31 cellular contexts compared by ENCODE assay signal in the genomic region with DNA sequence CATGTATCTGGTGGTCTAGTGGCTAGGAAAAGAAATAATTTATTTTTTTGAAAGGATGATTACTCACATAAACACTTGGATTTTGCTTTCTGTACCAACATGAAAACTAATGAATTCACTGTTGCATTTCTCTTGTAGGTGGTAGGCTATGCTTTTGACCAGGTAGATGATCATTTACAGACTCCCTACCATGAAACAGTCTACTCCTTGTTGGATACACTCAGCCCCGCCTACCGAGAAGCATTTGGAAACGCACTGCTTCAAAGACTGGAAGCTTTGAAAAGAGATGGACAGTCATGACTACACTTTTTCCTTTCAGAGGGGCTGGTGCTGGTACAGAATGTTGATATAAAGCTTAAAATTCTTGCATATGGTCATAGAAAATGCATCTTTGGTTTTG. TPM values are rescaled to one million over a fixed set of nuclear protein-coding genes. Genes with fewer than 3 reads are reported as not detected.
"Had no signal": no experiment of that assay in that cellular context is flagged by ENCODE, and none has a peak within 500 bp of the region (broad histone marks: within the 10 kb centered on the region; RNA-seq: fewer than 3 reads in every experiment).

No MANE protein-coding gene starts in this region.

- H3K27me3 ChIP-seq: adrenal gland had no signal

- ATAC-seq: activated CD8-positive, alpha-beta T cell treated with anti-CD3 and anti-CD28 coated beads for 36 hours; activated naive CD4-positive, alpha-beta T cell treated with anti-CD3 and anti-CD28 coated beads, Interleukin-2, amount 50 U/mL, for 72 hours; activated T-cell treated with anti-CD3 and anti-CD28 coated beads, Interleukin-2, amount 50 U/mL, for 4 hours; activated T-cell treated with anti-CD3 and anti-CD28 coated beads, Interleukin-2, amount 50 U/mL, for 72 hours; activated T-helper 17 cell treated with anti-CD3 and anti-CD28 coated beads, Interleukin-2, amount 50 U/mL, for 72 hours had no signal

- H3K9me3 ChIP-seq: adrenal gland had no signal

- DNase-seq: activated B cell treated with CpG ODN at 0.5 μM for 24 hours; activated CD4-positive, alpha-beta memory T cell treated with anti-CD3 and anti-CD28 coated beads for 36 hours; activated CD4-positive, alpha-beta T cell treated with anti-CD3 and anti-CD28 coated beads for 4 hours; activated CD4-positive, alpha-beta T cell treated with anti-CD3 and anti-CD28 coated beads, Interleukin-2, amount 10 ng/mL, durations not matched to agents 24 days and 14 days; activated CD4-positive, alpha-beta T cell treated with anti-CD3 and anti-CD28 coated beads, Interleukin-2, amount 50 U/mL, for 1 hour; activated CD4-positive, alpha-beta T cell treated with anti-CD3 and anti-CD28 coated beads, Interleukin-2, amount 50 U/mL, for 4 hours; activated CD4-positive, CD25-positive, alpha-beta regulatory T cell treated with anti-CD3 and anti-CD28 coated beads, Interleukin-2, amount 50 U/mL, for 72 hours; activated CD8-positive, alpha-beta memory T cell treated with anti-CD3 and anti-CD28 coated beads, Interleukin-2, amount 50 U/mL, for 4 hours; activated CD8-positive, alpha-beta T cell treated with anti-CD3 and anti-CD28 coated beads for 36 hours; activated effector memory CD4-positive, alpha-beta T cell treated with anti-CD3 and anti-CD28 coated beads, Interleukin-2, amount 50 U/mL, for 16 hours; activated gamma-delta T cell treated with Interleukin-2 at 50 U/mL for 16 hours; activated naive CD4-positive, alpha-beta T cell; activated naive CD4-positive, alpha-beta T cell treated with anti-CD3 and anti-CD28 coated beads for 36 hours; activated naive CD4-positive, alpha-beta T cell treated with anti-CD3 and anti-CD28 coated beads, Interleukin-2, amount 50 U/mL, for 16 hours; activated naive CD8-positive, alpha-beta T cell treated with anti-CD3 and anti-CD28 coated beads for 36 hours; activated T-cell treated with anti-CD3 and anti-CD28 coated beads for 4 hours; activated T-cell treated with anti-CD3 and anti-CD28 coated beads, Interleukin-2, amount 50 U/mL, for 1 hour; activated T-cell treated with anti-CD3 and anti-CD28 coated beads, Interleukin-2, amount 50 U/mL, for 4 hours; activated T-cell treated with anti-CD3 and anti-CD28 coated beads, Interleukin-2, amount 50 U/mL, for 72 hours; adrenal gland; amniotic stem cell; aorta; caudate nucleus; cerebellar nuclear complex; T-helper 1 cell; T-helper 2 cell; T-helper 9 cell had no signal

- H3K4me1 ChIP-seq: adrenal gland had no signal

- H3K4me3 ChIP-seq: adrenal gland, cardiac muscle cell had no signal

- H3K27ac ChIP-seq: adrenal gland, cardiac muscle cell, VCaP had no signal

RNA-seq across cellular contexts. Expression of a gene that starts 6.5 kb away (rescaled TPM):
- total RNA-seq: activated CD4-positive, alpha-beta T cell treated with anti-CD3 and anti-CD28 coated beads, Interleukin-2, amount 10 ng/mL, durations not matched to agents 24 days and 14 days had no signal
